ENCODE assay signal across 8 cellular contexts in genomic region chr11:65541093-65542010, GRCh38. TPM values are rescaled to one million over a fixed set of nuclear protein-coding genes. Genes with fewer than 3 reads are reported as not detected.
DNase-seq lines count a peak whose midpoint lies in the region; ATAC-seq, FAIRE-seq and TF ChIP-seq lines count a peak whose summit lies in the region.

No MANE protein-coding gene starts in this region.

- TF ChIP-seq CTCF in foreskin keratinocyte (conservative IDR thresholded peaks at IDR 0.05) = no peak

- H3K36me3 ChIP-seq in H7 (replicated peaks; ENCODE audit: control insufficient read depth, insufficient read depth, low read length) = peaks cover 1% of the 10 kb centered on the region
- peaks cover 0 to 6% of the 10 kb centered on the region in 2 donors for H3K36me3 ChIP-seq in small intestine (ENCODE audit: control insufficient read depth in 2 of 2, insufficient read depth in 2 of 2, low read length in 2 of 2)

- H3K4me3 ChIP-seq in H7 (ENCODE audit: insufficient read depth, low read depth, low read length) (peak overlapping the region; percentile 56), small intestine (ENCODE audit: low read depth in 1 of 2, low read length in 2 of 2) (peak overlapping the region in 1 of 2 donors; percentile 53)

- peaks cover 31% of the 10 kb centered on the region for H3K4me1 Mint-ChIP-seq in T-helper 17 cell

- H3K9me3 ChIP-seq in T-helper 17 cell (ENCODE audit: control insufficient read depth, low read length, poor library complexity, severe bottlenecking) (no peaks in the 10 kb centered on the region), small intestine (ENCODE audit: control insufficient read depth, low read depth) (no peaks in the 10 kb centered on the region)

- WGBS in small intestine, 3 donors = 45 to 47% (median 46%) methylated on average over 19 of the region's 19 CpGs

- no peaks in the 10 kb centered on the region for H3K27me3 Mint-ChIP-seq in T-helper 17 cell

- peaks cover 55% of the 10 kb centered on the region for H3K27me3 ChIP-seq in H7 (ENCODE audit: control insufficient read depth, insufficient read depth, low read length)
- H3K27me3 ChIP-seq in foreskin keratinocyte = no peaks in the 10 kb centered on the region
- no peaks in the 10 kb centered on the region for H3K27me3 ChIP-seq in small intestine (ENCODE audit: control insufficient read depth in 2 of 2, insufficient read depth in 2 of 2, low read length in 2 of 2)

- ATAC-seq in T-helper 17 cell (no peak), foreskin keratinocyte (peak; percentile 3), GM21381 (IDR thresholded peaks at IDR 0.05; ENCODE audit: unreplicated experiment) (no peak)

- peaks cover 3% of the 10 kb centered on the region for H3K36me3 Mint-ChIP-seq in T-helper 17 cell (ENCODE audit: low read depth)

- H3K4me1 ChIP-seq in foreskin keratinocyte (peaks cover 13% of the 10 kb centered on the region), small intestine (ENCODE audit: control insufficient read depth in 2 of 2, insufficient read depth in 1 of 2, low read depth in 1 of 2, low read length in 1 of 2) (no peaks in the 10 kb centered on the region)

- no peak for FAIRE-seq in small intestine (lab: Jason Lieb, UNC)

- DNase-seq in H7 (no peak), T-helper 17 cell (no peak), foreskin keratinocyte (peak; percentile 65 to 73), small intestine (no peak), KG1 (lab: John Stamatoyannopoulos, UW) (no peak), cerebellar nuclear complex (lab: John Stamatoyannopoulos, UW) (no peak), NCI-H187 (lab: John Stamatoyannopoulos, UW) (no peak)

- peak overlapping the region; percentile 80 for H3K4me3 Mint-ChIP-seq in T-helper 17 cell

- H3K27ac ChIP-seq in foreskin keratinocyte (no peak overlapping the region), small intestine (ENCODE audit: low read depth in 1 of 2, low read length in 1 of 2) (peak overlapping the region; percentile 50 to 91)

- H3K27ac Mint-ChIP-seq in T-helper 17 cell = peak overlapping the region; percentile 37

RNA-seq across cellular contexts. Expression of gene SCYL1, which starts 16.5 kb away (rescaled TPM):
- 70.0 and 72.3 TPM in 2 replicates for total RNA-seq in H7 (2014; rRNA removed; shearing (Covaris generic))
- 10 to 100 TPM; 56.6 to 61.7 TPM for total RNA-seq in T-helper 17 cell
- 62.2 and 66.1 TPM in 2 replicates for total RNA-seq in foreskin keratinocyte
- 62.0 and 62.8 TPM in 2 replicates for polyA plus RNA-seq in foreskin keratinocyte
- polyA plus RNA-seq in small intestine = 10 to 100 TPM; 46.7 to 76.9 (median 74.3) TPM

RNA-seq across cellular contexts. Expression of gene LTBP3, which starts 16.8 kb away (rescaled TPM):
- 3.9 and 5.7 TPM in 2 replicates for total RNA-seq in H7 (2014; rRNA removed; shearing (Covaris generic))
- total RNA-seq in T-helper 17 cell = 100 to 1,000 TPM; 123 to 187 TPM
- total RNA-seq in foreskin keratinocyte = 11.5 and 15.1 TPM in 2 replicates
- 14.8 and 19.3 TPM in 2 replicates for polyA plus RNA-seq in foreskin keratinocyte
- 10 to 100 TPM in 2 of 3 donors, 1 to 10 TPM in 1; 6.5 to 25.6 (median 17.0) TPM for polyA plus RNA-seq in small intestine

RNA-seq across cellular contexts. Expression of gene ZNRD2, which starts 28.9 kb away (rescaled TPM):
- 88.1 and 89.1 TPM in 2 replicates for total RNA-seq in H7 (2014; rRNA removed; shearing (Covaris generic))
- total RNA-seq in T-helper 17 cell (10 to 100 TPM; 30.3 to 39.0 TPM), foreskin keratinocyte (77.3 and 78.6 TPM in 2 replicates)
- polyA plus RNA-seq in foreskin keratinocyte (119 and 123 TPM in 2 replicates), small intestine (10 to 100 TPM; 27.7 to 49.2 (median 38.4) TPM)

RNA-seq across cellular contexts. Expression of gene FAM89B, which starts 31.0 kb away (rescaled TPM):
- total RNA-seq in H7 (2014; rRNA removed; shearing (Covaris generic)) = 8.6 and 20.4 TPM in 2 replicates
- total RNA-seq in T-helper 17 cell (10 to 100 TPM; 41.2 to 44.4 TPM), foreskin keratinocyte (21.2 and 32.0 TPM in 2 replicates)
- polyA plus RNA-seq in foreskin keratinocyte (31.4 and 45.1 TPM in 2 replicates), small intestine (10 to 100 TPM; 30.0 to 39.2 (median 36.7) TPM)

RNA-seq across cellular contexts. Expression of gene EHBP1L1, which starts 34.5 kb away (rescaled TPM):
- total RNA-seq in H7 (2014; rRNA removed; shearing (Covaris generic)) = 1.9 and 4.7 TPM in 2 replicates
- total RNA-seq in T-helper 17 cell (100 to 1,000 TPM; 123 to 152 TPM), foreskin keratinocyte (26.3 and 26.6 TPM in 2 replicates)
- polyA plus RNA-seq in foreskin keratinocyte (14.7 and 16.8 TPM in 2 replicates), small intestine (100 to 1,000 TPM in 1 of 3 donors, 10 to 100 TPM in 2; 36.1 to 131 (median 68.4) TPM)

Comparison
In these comparisons a context has a peak if more than half of its experiments do, and no peak if none do; other contexts are left out.
1. DNase-seq: peak in foreskin keratinocyte (2 of 2); none in H7 (single experiment), T-helper 17 cell (0 of 3), small intestine (single experiment), KG1 (single experiment), cerebellar nuclear complex (0 of 2) and NCI-H187 (0 of 2).